ENCODE assay signal across 17 cellular contexts in the genomic region with DNA sequence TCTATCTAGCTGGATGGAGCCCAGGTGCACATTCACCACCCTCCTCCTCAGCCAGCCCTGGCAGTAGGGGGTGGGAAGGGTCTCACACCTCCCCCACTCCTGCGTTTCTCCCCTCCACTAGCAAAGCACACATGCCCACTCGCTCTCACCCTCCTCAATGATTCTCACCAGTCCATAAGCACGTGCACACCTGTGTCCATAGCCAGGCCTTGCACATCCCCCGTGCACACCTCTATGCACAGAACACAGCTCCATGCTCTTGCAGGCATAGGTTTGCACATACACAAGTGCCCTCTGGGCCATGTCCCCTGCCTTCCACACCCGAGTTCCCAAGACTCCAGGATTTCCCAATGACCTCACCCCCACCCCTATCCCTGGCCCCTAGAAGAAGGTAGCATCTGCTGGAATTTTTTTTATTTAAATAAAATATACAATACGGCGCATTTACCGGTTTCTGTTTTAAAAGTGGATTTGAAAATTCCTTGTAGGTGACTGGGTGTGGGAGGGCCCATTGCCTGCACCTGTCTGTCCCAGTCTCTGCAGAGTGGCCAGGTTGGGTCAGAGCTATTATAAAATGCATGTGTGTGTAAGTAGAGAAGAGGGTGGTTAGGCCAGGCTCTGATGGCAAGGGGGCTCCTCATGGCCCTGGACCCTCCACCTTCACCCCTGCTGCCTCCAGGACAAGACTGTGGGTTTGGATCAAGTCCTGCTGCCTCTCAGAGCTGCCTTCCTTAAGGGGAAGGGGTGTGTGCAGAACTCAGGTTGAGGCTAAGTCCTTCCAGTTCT. TPM values are rescaled to one million over a fixed set of nuclear protein-coding genes. Genes with fewer than 3 reads are reported as not detected.
"Had no signal": no experiment of that assay in that cellular context is flagged by ENCODE, and none has a peak within 500 bp of the region (broad histone marks: within the 10 kb centered on the region; RNA-seq: fewer than 3 reads in every experiment).

No MANE protein-coding gene starts in this region.

- H3K27me3 ChIP-seq: colonic mucosa, right atrium auricular region had no signal

- DNase-seq: activated CD4-positive, alpha-beta T cell treated with anti-CD3 and anti-CD28 coated beads, Interleukin-2, amount 50 U/mL, for 48 hours; activated CD8-positive, alpha-beta memory T cell treated with anti-CD3 and anti-CD28 coated beads, Interleukin-2, amount 10 ng/mL, durations not matched to agents 7 days and 5 days; activated gamma-delta T cell; activated T-cell treated with anti-CD3 and anti-CD28 coated beads, Interleukin-2, amount 50 U/mL, for 24 hours; colonic mucosa; heart right ventricle; left ventricle myocardium inferior; stimulated activated CD4-positive, alpha-beta T cell treated with anti-CD3 and anti-CD28 coated beads, Interleukin-2, amount 100 ng/mL, for 24 hours; stimulated activated naive CD4-positive, alpha-beta T cell treated with Interleukin-2 at 50 U/mL for 16 hours had no signal

- H3K9me3 ChIP-seq: breast epithelium, colonic mucosa, heart right ventricle, left ventricle myocardium inferior, neutrophil, right atrium auricular region, suprapubic skin had no signal

- H3K4me3 ChIP-seq: breast epithelium, colonic mucosa, heart right ventricle, left ventricle myocardium inferior, right atrium auricular region, suprapubic skin had no signal

- H3K4me1 ChIP-seq: breast epithelium, colonic mucosa, heart right ventricle, left ventricle myocardium inferior, right atrium auricular region, suprapubic skin had no signal

- H3K27ac ChIP-seq: breast epithelium, colonic mucosa, heart right ventricle, left ventricle myocardium inferior, neutrophil, right atrium auricular region, suprapubic skin had no signal

- FAIRE-seq: frontal cortex had no signal

- H3K36me3 ChIP-seq: breast epithelium, colonic mucosa, neutrophil, suprapubic skin had no signal

RNA-seq across cellular contexts. Expression of a gene that starts 49.1 kb away (rescaled TPM):
- total RNA-seq: activated CD8-positive, alpha-beta memory T cell treated with anti-CD3 and anti-CD28 coated beads, Interleukin-2, amount 10 ng/mL, durations not matched to agents 7 days and 5 days; breast epithelium; fibroblast of lung; myocyte; T-helper 2 cell treated with Interferon-gamma antibody and Interleukin-4, amounts not matched to agents 100 ng/mL and 5 ng/mL, for 36 hours had no signal
- polyA plus RNA-seq: fibroblast of lung had no signal
